24 cellular contexts compared by ENCODE assay signal in genomic region chr10:52197098-52197497, GRCh38.
"Had no signal": no experiment of that assay in that cellular context is flagged by ENCODE, and none has a peak within 500 bp of the region (broad histone marks: within the 10 kb centered on the region; RNA-seq: fewer than 3 reads in every experiment).

No MANE protein-coding gene starts in this region.

- H3K4me1 Mint-ChIP-seq: mesothelial cell of epicardium; naive B cell; stimulated activated effector memory CD8-positive, alpha-beta T cell treated with anti-CD3 and anti-CD28 coated beads, Interleukin-12 subunit alpha, Interleukin-12 subunit beta, amount 100 ng/mL, for 72 hours had no signal

- H3K27ac ChIP-seq: left ventricle myocardium inferior, ovary, spleen, suprapubic skin, tibial artery, upper lobe of right lung had no signal

- H3K4me3 ChIP-seq: left ventricle myocardium inferior, lung, ovary, spleen, suprapubic skin, thoracic aorta, tibial artery, upper lobe of right lung had no signal

- H3K9me3 ChIP-seq: left ventricle myocardium inferior, ovary, spleen, suprapubic skin, thoracic aorta, tibial artery, upper lobe of right lung had no signal

- H3K27me3 ChIP-seq: ovary, suprapubic skin, tibial artery, upper lobe of right lung had no signal

- ATAC-seq: natural killer cell treated with Interleukin-12 subunit alpha and Interleukin-12 subunit beta and Interleukin-15 and Interleukin-18, amount 100 ng/mL, for 72 hours; right cardiac atrium; sciatic nerve; stimulated activated effector memory CD8-positive, alpha-beta T cell treated with anti-CD3 and anti-CD28 coated beads, Interleukin-12 subunit alpha, Interleukin-12 subunit beta, amount 100 ng/mL, for 72 hours; upper lobe of right lung had no signal

- FAIRE-seq: small intestine, urothelium cell line had no signal

- H3K9me3 Mint-ChIP-seq: natural killer cell treated with Interleukin-12 subunit alpha and Interleukin-12 subunit beta and Interleukin-15 and Interleukin-18, amount 100 ng/mL, for 72 hours; stimulated activated effector memory CD8-positive, alpha-beta T cell treated with anti-CD3 and anti-CD28 coated beads, Interleukin-12 subunit alpha, Interleukin-12 subunit beta, amount 100 ng/mL, for 72 hours; stimulated activated naive CD8-positive, alpha-beta T cell treated with anti-CD3 and anti-CD28 coated beads, Interleukin-15, Interleukin-2, amounts not matched to agents 100 ng/mL and 50 ng/mL, for 24 hours had no signal

- H3K36me3 Mint-ChIP-seq: mesothelial cell of epicardium; naive B cell; natural killer cell treated with Interleukin-12 subunit alpha and Interleukin-12 subunit beta and Interleukin-15 and Interleukin-18, amount 100 ng/mL, for 72 hours; stimulated activated effector memory CD8-positive, alpha-beta T cell treated with anti-CD3 and anti-CD28 coated beads, Interleukin-12 subunit alpha, Interleukin-12 subunit beta, amount 100 ng/mL, for 72 hours had no signal

- H3K4me1 ChIP-seq: spleen, suprapubic skin, upper lobe of right lung had no signal

- DNase-seq: islet precursor cell; left ventricle myocardium inferior; mesendoderm; naive B cell; ovary; retina; right cardiac atrium; small intestine; spleen; stimulated activated CD4-positive, alpha-beta T cell treated with anti-CD3 and anti-CD28 coated beads, Interleukin-4, amount 100 ng/mL, for 24 hours; stimulated activated naive CD4-positive, alpha-beta T cell; tibial artery; trophoblast cell; upper lobe of right lung had no signal

- H3K4me3 Mint-ChIP-seq: mesothelial cell of epicardium; naive B cell; natural killer cell treated with Interleukin-12 subunit alpha and Interleukin-12 subunit beta and Interleukin-15 and Interleukin-18, amount 100 ng/mL, for 72 hours; stimulated activated effector memory CD8-positive, alpha-beta T cell treated with anti-CD3 and anti-CD28 coated beads, Interleukin-12 subunit alpha, Interleukin-12 subunit beta, amount 100 ng/mL, for 72 hours; stimulated activated naive CD8-positive, alpha-beta T cell treated with anti-CD3 and anti-CD28 coated beads, Interleukin-15, Interleukin-2, amounts not matched to agents 100 ng/mL and 50 ng/mL, for 24 hours had no signal

- H3K27ac Mint-ChIP-seq: mesothelial cell of epicardium; naive B cell; natural killer cell treated with Interleukin-12 subunit alpha and Interleukin-12 subunit beta and Interleukin-15 and Interleukin-18, amount 100 ng/mL, for 72 hours; progenitor cell of endocrine pancreas; stimulated activated effector memory CD8-positive, alpha-beta T cell treated with anti-CD3 and anti-CD28 coated beads, Interleukin-12 subunit alpha, Interleukin-12 subunit beta, amount 100 ng/mL, for 72 hours; stimulated activated naive CD8-positive, alpha-beta T cell treated with anti-CD3 and anti-CD28 coated beads, Interleukin-15, Interleukin-2, amounts not matched to agents 100 ng/mL and 50 ng/mL, for 24 hours had no signal

- H3K27me3 Mint-ChIP-seq: naive B cell; natural killer cell treated with Interleukin-12 subunit alpha and Interleukin-12 subunit beta and Interleukin-15 and Interleukin-18, amount 100 ng/mL, for 72 hours; progenitor cell of endocrine pancreas; stimulated activated naive CD8-positive, alpha-beta T cell treated with anti-CD3 and anti-CD28 coated beads, Interleukin-15, Interleukin-2, amounts not matched to agents 100 ng/mL and 50 ng/mL, for 24 hours had no signal

- H3K36me3 ChIP-seq: left ventricle myocardium inferior, ovary, spleen, suprapubic skin, thoracic aorta, tibial artery, upper lobe of right lung had no signal
